Comparison of ENCODE assay signal across 8 cellular contexts in the genomic region with DNA sequence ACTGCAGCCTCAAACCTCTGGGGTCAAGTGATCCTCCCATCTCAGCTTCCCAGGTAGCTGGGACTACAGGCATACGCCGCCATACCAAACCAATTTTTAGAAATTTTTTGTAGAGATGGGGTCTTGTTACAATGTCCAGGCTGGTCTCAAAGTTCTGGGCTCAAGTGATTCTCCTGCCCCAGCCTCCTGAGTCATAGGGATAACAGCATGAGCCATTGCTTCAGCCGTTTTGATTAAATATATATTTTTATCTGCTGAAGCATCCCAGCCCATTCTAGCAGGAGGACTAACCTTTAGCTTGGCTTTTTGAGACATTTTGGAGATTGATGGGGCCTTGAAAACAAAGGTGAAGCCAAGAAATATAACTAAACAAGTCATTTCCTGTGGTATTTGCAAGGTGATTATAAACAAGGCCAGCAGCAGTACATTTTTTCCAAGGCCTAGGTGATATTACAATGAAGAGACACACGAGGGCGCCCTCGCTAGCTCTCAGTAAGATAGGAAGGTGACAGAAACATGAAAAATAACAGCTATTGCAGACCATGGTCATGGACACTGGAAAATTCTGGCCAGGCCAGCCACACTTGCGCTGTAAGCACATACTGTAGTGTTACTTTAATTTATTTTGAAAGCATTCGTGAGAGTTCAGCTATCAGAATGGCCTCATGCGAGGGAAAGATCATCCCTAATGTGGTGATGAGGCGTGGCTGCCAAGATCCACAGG.
A peak's percentile ranks its signal among the peaks of the same experiment; 100 is the strongest.
DNase-seq lines count a peak whose midpoint lies in the region; ATAC-seq and TF ChIP-seq lines count a peak whose summit lies in the region.

No MANE protein-coding gene starts in this region.

- no peak overlapping the region for H3K4me3 ChIP-seq in heart right ventricle

- intact Hi-C loops in Right ventricle myocardium inferior (cut with DNase I) (loop anchor here (2.0 kb wide), 1 partner anchor 110 kb away; no protein-coding TSS in a partner anchor), cardiac septum (cut with DNase I) (loop anchor here (10.0 kb wide), 1 partner anchor 792 kb away; no protein-coding TSS in a partner anchor), heart right ventricle (cut with DNase I) (loop anchor here in 8 of 10 donors (1.0 to 10.0 kb wide), 8 partner anchors 109 to 238 kb away; partner anchors contain the start of genes CCDC88C (in 1 of the 8) and RPS6KA5 (in 1 of the 8)), sciatic nerve (cut with DNase I) (loop anchor here (10.0 kb wide), 1 partner anchor 108 kb away; no protein-coding TSS in a partner anchor)

- H3K27me3 Mint-ChIP-seq in activated naive CD4-positive, alpha-beta T cell treated with anti-CD3 and anti-CD28 coated beads, Interleukin-2, amount 50 U/mL, for 24 hours = no peaks in the 10 kb centered on the region

- H3K27ac ChIP-seq in heart right ventricle = peak overlapping the region in 3 of 10 donors; percentile 30 to 68 (median 55)

- peaks cover 0 to 22% (median 8%) of the 10 kb centered on the region in 9 donors for H3K4me1 ChIP-seq in heart right ventricle

- peaks cover 12% of the 10 kb centered on the region for H3K36me3 Mint-ChIP-seq in activated naive CD4-positive, alpha-beta T cell treated with anti-CD3 and anti-CD28 coated beads, Interleukin-2, amount 50 U/mL, for 24 hours

- H3K4me1 Mint-ChIP-seq in activated naive CD4-positive, alpha-beta T cell treated with anti-CD3 and anti-CD28 coated beads, Interleukin-2, amount 50 U/mL, for 24 hours = peaks cover 14% of the 10 kb centered on the region

- H3K9me3 ChIP-seq in heart right ventricle = no peaks in the 10 kb centered on the region

- ATAC-seq in Right ventricle myocardium inferior (peak; percentile 43), heart right ventricle (peak in 7 of 8 donors; percentile 20 to 66 (median 54)), sciatic nerve (peak; percentile 59), HG02973 (IDR thresholded peaks at IDR 0.05; ENCODE audit: unreplicated experiment) (no peak)

- H3K36me3 ChIP-seq in heart right ventricle = peaks cover 0 to 98% (median 43%) of the 10 kb centered on the region in 9 donors

- no peak overlapping the region for H3K4me3 Mint-ChIP-seq in activated naive CD4-positive, alpha-beta T cell treated with anti-CD3 and anti-CD28 coated beads, Interleukin-2, amount 50 U/mL, for 24 hours

- no peaks in the 10 kb centered on the region for H3K9me3 Mint-ChIP-seq in activated naive CD4-positive, alpha-beta T cell treated with anti-CD3 and anti-CD28 coated beads, Interleukin-2, amount 50 U/mL, for 24 hours

- H3K27ac Mint-ChIP-seq in activated naive CD4-positive, alpha-beta T cell treated with anti-CD3 and anti-CD28 coated beads, Interleukin-2, amount 50 U/mL, for 24 hours = peak overlapping the region; percentile 4

- 62 to 65% methylated on average over 10 of the region's 10 CpGs for WGBS in heart right ventricle, 2 donors

- peak; percentile 47 to 83 (median 76) for TF ChIP-seq CTCF in heart right ventricle (IDR thresholded peaks at IDR 0.05)

- DNase-seq in Right ventricle myocardium inferior (ENCODE audit: missing footprints) = peak; percentile 83
- DNase-seq in cardiac septum (ENCODE audit: low spot score) = no peak
- peak; percentile 25 for DNase-seq in NCI-H1048 (lab: John Stamatoyannopoulos, UW)
- peak; percentile 30 for DNase-seq in SKM-1 treated with dmso at 0.1 percent for 144 hours (lab: John Stamatoyannopoulos, UW; ENCODE audit: unreplicated experiment)
- no peak for DNase-seq in heart right ventricle
- DNase-seq in sciatic nerve (ENCODE audit: low spot score) = no peak

- no peaks in the 10 kb centered on the region for H3K27me3 ChIP-seq in heart right ventricle

Comparison
In these comparisons a context has a peak if more than half of its experiments do, and no peak if none do; other contexts are left out.
1. DNase-seq: peak in Right ventricle myocardium inferior (single experiment), NCI-H1048 (single experiment) and SKM-1 treated with dmso at 0.1 percent for 144 hours (single experiment); none in cardiac septum (single experiment), heart right ventricle (0 of 2) and sciatic nerve (single experiment).